Comparison of ENCODE assay signal across 10 cellular contexts in genomic region chr6:146354451-146354850, GRCh38.
"Had no signal": no experiment of that assay in that cellular context is flagged by ENCODE, and none has a peak within 500 bp of the region (broad histone marks: within the 10 kb centered on the region; RNA-seq: fewer than 3 reads in every experiment).

No MANE protein-coding gene starts in this region.

- H3K4me3 ChIP-seq: GM23248, HAP-1, K562 had no signal

- ATAC-seq: HCT116, K562 had no signal

- H3K9me3 ChIP-seq: HAP-1 had no signal

- H3K9ac ChIP-seq: GM23248 had no signal

- H2AFZ ChIP-seq: GM23248 had no signal

- H3K27ac ChIP-seq: GM23248, HL-60 had no signal

- DNase-seq: GM23248, GOT3, H7, HFFc6, IMR-90, KG1 had no signal

- H3K36me3 ChIP-seq: HAP-1 had no signal
